ENCODE assay signal across 1 cellular context in genomic region chr16:5071681-5072333, GRCh38.
A peak's percentile ranks its signal among the peaks of the same experiment; 100 is the strongest.
TF ChIP-seq lines count a peak whose summit lies in the region.

A gene with protein sequence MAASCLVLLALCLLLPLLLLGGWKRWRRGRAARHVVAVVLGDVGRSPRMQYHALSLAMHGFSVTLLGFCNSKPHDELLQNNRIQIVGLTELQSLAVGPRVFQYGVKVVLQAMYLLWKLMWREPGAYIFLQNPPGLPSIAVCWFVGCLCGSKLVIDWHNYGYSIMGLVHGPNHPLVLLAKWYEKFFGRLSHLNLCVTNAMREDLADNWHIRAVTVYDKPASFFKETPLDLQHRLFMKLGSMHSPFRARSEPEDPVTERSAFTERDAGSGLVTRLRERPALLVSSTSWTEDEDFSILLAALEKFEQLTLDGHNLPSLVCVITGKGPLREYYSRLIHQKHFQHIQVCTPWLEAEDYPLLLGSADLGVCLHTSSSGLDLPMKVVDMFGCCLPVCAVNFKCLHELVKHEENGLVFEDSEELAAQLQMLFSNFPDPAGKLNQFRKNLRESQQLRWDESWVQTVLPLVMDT (plus strand): TSS chr16:5071843. CDS start chr16:5071850, 7 bp downstream.

TF ChIP-seq in GM12878, 131 proteins besides CTCF, POLR2A, EP300 and RAD21 (continued from another document and continues in another):
- TF ChIP-seq RELB (IDR thresholded peaks at IDR 0.05; ENCODE audit: low read depth) (peak; percentile 98), CHD1 (IDR thresholded peaks at IDR 0.05; ENCODE audit: low read depth, low read length) (no peak), ZSCAN29 (IDR thresholded peaks at IDR 0.05) (no peak), SREBF2 (IDR thresholded peaks at IDR 0.05; ENCODE audit: low read length) (no peak), TBL1XR1 (IDR thresholded peaks at IDR 0.05; ENCODE audit: low read depth, low read length) (peak; percentile 70; the same call in 1 of the 2 replicates), ATF7 (IDR thresholded peaks at IDR 0.05; ENCODE audit: low read depth) (no peak), MXI1 (IDR thresholded peaks at IDR 0.05; ENCODE audit: low read depth, low read length) (peak; percentile 94), MAX (IDR thresholded peaks at IDR 0.05; ENCODE audit: low read depth, low read length) (peak; percentile 90), CBX3 (IDR thresholded peaks at IDR 0.05; ENCODE audit: borderline replicate concordance, low read depth) (no peak), MEF2B (IDR thresholded peaks at IDR 0.05; ENCODE audit: partially characterized antibody, poor library complexity, severe bottlenecking) (peak; percentile 87), NFIC (IDR thresholded peaks at IDR 0.05; ENCODE audit: low read depth, low read length) (peak; percentile 42), KDM1A (IDR thresholded peaks at IDR 0.05; ENCODE audit: borderline replicate concordance) (no peak), RCOR1 (conservative IDR thresholded peaks at IDR 0.05; ENCODE audit: low read depth, low read length) (no peak), SMAD1 (IDR thresholded peaks at IDR 0.05; ENCODE audit: low read depth, partially characterized antibody) (no peak), YY1 (IDR thresholded peaks at IDR 0.05; ENCODE audit: low read depth, low read length) (peak; percentile 99), CBX5 (IDR thresholded peaks at IDR 0.05; ENCODE audit: low read depth) (no peak), E2F4 (IDR thresholded peaks at IDR 0.05; ENCODE audit: low read depth, low read length) (no peak), BMI1 (IDR thresholded peaks at IDR 0.05; ENCODE audit: borderline replicate concordance) (no peak), NRF1 (conservative IDR thresholded peaks at IDR 0.05; ENCODE audit: low read depth, low read length) (peak; percentile 62), FOS (IDR thresholded peaks at IDR 0.05; ENCODE audit: borderline replicate concordance, extremely low read depth, insufficient read length) (no peak), NFXL1 (IDR thresholded peaks at IDR 0.05; ENCODE audit: borderline replicate concordance) (no peak), ETV6 (conservative IDR thresholded peaks at IDR 0.05 in 1 of 2, IDR thresholded peaks at IDR 0.05 in 1 of 2; ENCODE audit: borderline replicate concordance in 1 of 2, low read depth in 1 of 2) (peak in 1 of 2 experiments; percentile 21; a peak in 1 of 4 replicates), WRNIP1 (IDR thresholded peaks at IDR 0.05; ENCODE audit: borderline replicate concordance, low read depth, low read length) (no peak), KAT2A (conservative IDR thresholded peaks at IDR 0.05; ENCODE audit: control insufficient read depth, low read depth, low read length) (no peak), HCFC1 (IDR thresholded peaks at IDR 0.05; ENCODE audit: low read length) (peak; percentile 59), SPI1 (IDR thresholded peaks at IDR 0.05; ENCODE audit: borderline replicate concordance, insufficient read depth, low read depth, low read length) (peak; percentile 29; the same call in 1 of the 2 replicates), TCF12 (IDR thresholded peaks at IDR 0.05; ENCODE audit: low read depth, low read length) (peak; percentile 59; the same call in 1 of the 2 replicates), HDGF (IDR thresholded peaks at IDR 0.05) (no peak), ZNF24 (IDR thresholded peaks at IDR 0.05) (no peak), SMAD5 (IDR thresholded peaks at IDR 0.05; ENCODE audit: low read depth) (peak; percentile 57; the same call in 1 of the 2 replicates), JUNB (IDR thresholded peaks at IDR 0.05) (no peak), SREBF1 (IDR thresholded peaks at IDR 0.05; ENCODE audit: low read length) (peak; percentile 52; the same call in 1 of the 2 replicates), ZNF687 (IDR thresholded peaks at IDR 0.05) (peak; percentile 73), TCF3 (IDR thresholded peaks at IDR 0.05; ENCODE audit: borderline replicate concordance, insufficient read depth, low read depth, low read length) (0 out of 2 replicates have a peak, but pooled peaks have one; percentile 39), PRDM15 (CRISPR knock-in tag; IDR thresholded peaks at IDR 0.05) (peak; percentile 93), EZH2 (IDR thresholded peaks at IDR 0.05; ENCODE audit: borderline replicate concordance, control insufficient read depth, low read depth, low read length) (no peak), RUNX3 (IDR thresholded peaks at IDR 0.05; ENCODE audit: low read length) (peak; percentile 70), ELK1 (IDR thresholded peaks at IDR 0.05; ENCODE audit: low read depth, low read length) (no peak), FOXK2 (IDR thresholded peaks at IDR 0.05) (peak; percentile 38; the same call in 1 of the 2 replicates)
- TF ChIP-seq, protein P1, sequence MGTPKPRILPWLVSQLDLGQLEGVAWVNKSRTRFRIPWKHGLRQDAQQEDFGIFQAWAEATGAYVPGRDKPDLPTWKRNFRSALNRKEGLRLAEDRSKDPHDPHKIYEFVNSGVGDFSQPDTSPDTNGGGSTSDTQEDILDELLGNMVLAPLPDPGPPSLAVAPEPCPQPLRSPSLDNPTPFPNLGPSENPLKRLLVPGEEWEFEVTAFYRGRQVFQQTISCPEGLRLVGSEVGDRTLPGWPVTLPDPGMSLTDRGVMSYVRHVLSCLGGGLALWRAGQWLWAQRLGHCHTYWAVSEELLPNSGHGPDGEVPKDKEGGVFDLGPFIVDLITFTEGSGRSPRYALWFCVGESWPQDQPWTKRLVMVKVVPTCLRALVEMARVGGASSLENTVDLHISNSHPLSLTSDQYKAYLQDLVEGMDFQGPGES (IDR thresholded peaks at IDR 0.05), result 0 out of 2 replicates have a peak, but pooled peaks have one; percentile 35
- TF ChIP-seq, protein P2, sequence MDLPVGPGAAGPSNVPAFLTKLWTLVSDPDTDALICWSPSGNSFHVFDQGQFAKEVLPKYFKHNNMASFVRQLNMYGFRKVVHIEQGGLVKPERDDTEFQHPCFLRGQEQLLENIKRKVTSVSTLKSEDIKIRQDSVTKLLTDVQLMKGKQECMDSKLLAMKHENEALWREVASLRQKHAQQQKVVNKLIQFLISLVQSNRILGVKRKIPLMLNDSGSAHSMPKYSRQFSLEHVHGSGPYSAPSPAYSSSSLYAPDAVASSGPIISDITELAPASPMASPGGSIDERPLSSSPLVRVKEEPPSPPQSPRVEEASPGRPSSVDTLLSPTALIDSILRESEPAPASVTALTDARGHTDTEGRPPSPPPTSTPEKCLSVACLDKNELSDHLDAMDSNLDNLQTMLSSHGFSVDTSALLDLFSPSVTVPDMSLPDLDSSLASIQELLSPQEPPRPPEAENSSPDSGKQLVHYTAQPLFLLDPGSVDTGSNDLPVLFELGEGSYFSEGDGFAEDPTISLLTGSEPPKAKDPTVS (IDR thresholded peaks at IDR 0.05; ENCODE audit: low read depth, low read length), result 0 out of 2 replicates have a peak, but pooled peaks have one; percentile 35
- TF ChIP-seq, protein P3, sequence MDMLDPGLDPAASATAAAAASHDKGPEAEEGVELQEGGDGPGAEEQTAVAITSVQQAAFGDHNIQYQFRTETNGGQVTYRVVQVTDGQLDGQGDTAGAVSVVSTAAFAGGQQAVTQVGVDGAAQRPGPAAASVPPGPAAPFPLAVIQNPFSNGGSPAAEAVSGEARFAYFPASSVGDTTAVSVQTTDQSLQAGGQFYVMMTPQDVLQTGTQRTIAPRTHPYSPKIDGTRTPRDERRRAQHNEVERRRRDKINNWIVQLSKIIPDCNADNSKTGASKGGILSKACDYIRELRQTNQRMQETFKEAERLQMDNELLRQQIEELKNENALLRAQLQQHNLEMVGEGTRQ (IDR thresholded peaks at IDR 0.05; ENCODE audit: borderline replicate concordance, low read depth, low read length), result peak; percentile 92
- TF ChIP-seq, protein P4, sequence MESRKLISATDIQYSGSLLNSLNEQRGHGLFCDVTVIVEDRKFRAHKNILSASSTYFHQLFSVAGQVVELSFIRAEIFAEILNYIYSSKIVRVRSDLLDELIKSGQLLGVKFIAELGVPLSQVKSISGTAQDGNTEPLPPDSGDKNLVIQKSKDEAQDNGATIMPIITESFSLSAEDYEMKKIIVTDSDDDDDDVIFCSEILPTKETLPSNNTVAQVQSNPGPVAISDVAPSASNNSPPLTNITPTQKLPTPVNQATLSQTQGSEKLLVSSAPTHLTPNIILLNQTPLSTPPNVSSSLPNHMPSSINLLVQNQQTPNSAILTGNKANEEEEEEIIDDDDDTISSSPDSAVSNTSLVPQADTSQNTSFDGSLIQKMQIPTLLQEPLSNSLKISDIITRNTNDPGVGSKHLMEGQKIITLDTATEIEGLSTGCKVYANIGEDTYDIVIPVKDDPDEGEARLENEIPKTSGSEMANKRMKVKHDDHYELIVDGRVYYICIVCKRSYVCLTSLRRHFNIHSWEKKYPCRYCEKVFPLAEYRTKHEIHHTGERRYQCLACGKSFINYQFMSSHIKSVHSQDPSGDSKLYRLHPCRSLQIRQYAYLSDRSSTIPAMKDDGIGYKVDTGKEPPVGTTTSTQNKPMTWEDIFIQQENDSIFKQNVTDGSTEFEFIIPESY (IDR thresholded peaks at IDR 0.05), result no peak
